ENCODE assay signal across 39 cellular contexts in the genomic region with DNA sequence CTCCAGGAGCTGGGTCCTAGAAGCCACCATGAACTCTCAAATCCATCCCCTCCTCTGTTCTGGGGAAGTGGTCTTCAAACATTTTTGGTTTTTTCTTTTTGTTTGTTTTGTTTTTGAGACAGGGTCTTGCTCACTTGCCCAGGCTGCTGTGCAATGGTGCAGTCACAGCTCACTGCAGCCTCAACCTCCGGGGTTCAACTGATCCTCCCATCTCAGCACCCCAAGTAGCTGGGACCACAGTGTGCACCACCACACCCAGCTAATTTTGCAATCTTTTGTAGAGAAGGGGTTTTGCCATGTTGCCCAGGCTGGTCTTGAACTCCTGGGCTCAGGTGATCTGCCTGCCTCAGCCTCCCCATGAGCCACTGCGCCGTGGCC.
"Had no signal": no experiment of that assay in that cellular context is flagged by ENCODE, and none has a peak within 500 bp of the region (broad histone marks: within the 10 kb centered on the region; RNA-seq: fewer than 3 reads in every experiment).

No MANE protein-coding gene starts in this region.

- H3K36me3 Mint-ChIP-seq: activated naive CD4-positive, alpha-beta T cell treated with anti-CD3 and anti-CD28 coated beads, Interleukin-2, amount 10 ng/mL, durations not matched to agents 7 days and 5 days; activated naive CD4-positive, alpha-beta T cell treated with anti-CD3 and anti-CD28 coated beads, Interleukin-2, amount 50 U/mL, for 24 hours; activated naive CD4-positive, alpha-beta T cell treated with anti-CD3 and anti-CD28 coated beads, Interleukin-2, amount 50 U/mL, for 72 hours; activated naive CD8-positive, alpha-beta T cell; activated naive CD8-positive, alpha-beta T cell treated with anti-CD3 and anti-CD28 coated beads for 36 hours; activated naive CD8-positive, alpha-beta T cell treated with anti-CD3 and anti-CD28 coated beads, Interleukin-2, amount 10 ng/mL, durations not matched to agents 7 days and 5 days had no signal

- H3K27me3 Mint-ChIP-seq: activated naive CD4-positive, alpha-beta T cell treated with anti-CD3 and anti-CD28 coated beads, Interleukin-2, amount 10 ng/mL, durations not matched to agents 7 days and 5 days; activated naive CD4-positive, alpha-beta T cell treated with anti-CD3 and anti-CD28 coated beads, Interleukin-2, amount 50 U/mL, for 24 hours; activated naive CD8-positive, alpha-beta T cell; activated naive CD8-positive, alpha-beta T cell treated with anti-CD3 and anti-CD28 coated beads for 36 hours; activated naive CD8-positive, alpha-beta T cell treated with anti-CD3 and anti-CD28 coated beads, Interleukin-2, amount 10 ng/mL, durations not matched to agents 7 days and 5 days; activated naive CD8-positive, alpha-beta T cell treated with anti-CD3 and anti-CD28 coated beads, Interleukin-2, amount 50 U/mL, for 24 hours; activated T-helper 17 cell treated with anti-CD3 and anti-CD28 coated beads, Interleukin-2, amount 50 U/mL, for 72 hours; brain; central memory CD8-positive, alpha-beta T cell had no signal

- ATAC-seq: activated naive CD4-positive, alpha-beta T cell treated with anti-CD3 and anti-CD28 coated beads, Interleukin-2, amount 50 U/mL, for 72 hours; activated naive CD8-positive, alpha-beta T cell treated with anti-CD3 and anti-CD28 coated beads, Interleukin-2, amount 50 U/mL, for 24 hours; activated T-cell treated with anti-CD3 and anti-CD28 coated beads, Interleukin-2, amount 50 U/mL, for 4 hours; activated T-cell treated with anti-CD3 and anti-CD28 coated beads, Interleukin-2, amount 50 U/mL, for 72 hours; activated T-helper 17 cell treated with anti-CD3 and anti-CD28 coated beads, Interleukin-2, amount 50 U/mL, for 72 hours; body of pancreas had no signal

- FAIRE-seq: astrocyte, bronchial epithelial cell, colon had no signal

- H3K4me3 Mint-ChIP-seq: activated naive CD4-positive, alpha-beta T cell treated with anti-CD3 and anti-CD28 coated beads for 36 hours; activated naive CD4-positive, alpha-beta T cell treated with anti-CD3 and anti-CD28 coated beads, Interleukin-2, amount 10 ng/mL, durations not matched to agents 7 days and 5 days; activated naive CD4-positive, alpha-beta T cell treated with anti-CD3 and anti-CD28 coated beads, Interleukin-2, amount 50 U/mL, for 24 hours; activated naive CD8-positive, alpha-beta T cell; activated naive CD8-positive, alpha-beta T cell treated with anti-CD3 and anti-CD28 coated beads for 36 hours; activated naive CD8-positive, alpha-beta T cell treated with anti-CD3 and anti-CD28 coated beads, Interleukin-2, amount 10 ng/mL, durations not matched to agents 7 days and 5 days; activated naive CD8-positive, alpha-beta T cell treated with anti-CD3 and anti-CD28 coated beads, Interleukin-2, amount 50 U/mL, for 24 hours; activated T-cell treated with anti-CD3 and anti-CD28 coated beads, Interleukin-2, amount 50 U/mL, for 4 hours; activated T-cell treated with anti-CD3 and anti-CD28 coated beads, Interleukin-2, amount 50 U/mL, for 72 hours; activated T-helper 1 cell treated with anti-CD3 and anti-CD28 coated beads, Interleukin-12 subunit alpha, Interleukin-12 subunit beta, Interleukin-2, Interleukin-4 antibody, amounts not matched to agents 30 ng/mL and 10 ng/mL and 1 ng/mL, durations not matched to agents 14 hours and 24 hours and 36 hours; activated T-helper 17 cell treated with anti-CD3 and anti-CD28 coated beads, Interleukin-2, amount 50 U/mL, for 72 hours; brain; central memory CD8-positive, alpha-beta T cell had no signal

- DNase-seq: activated effector memory CD4-positive, alpha-beta T cell treated with anti-CD3 and anti-CD28 coated beads, Interleukin-2, amount 50 U/mL, for 16 hours; activated effector memory CD4-positive, alpha-beta T cell treated with Interleukin-2 at 50 U/mL for 16 hours; activated gamma-delta T cell; activated gamma-delta T cell treated with Interleukin-2 at 50 U/mL for 16 hours; activated naive CD4-positive, alpha-beta T cell; activated naive CD4-positive, alpha-beta T cell treated with anti-CD3 and anti-CD28 coated beads for 36 hours; activated naive CD4-positive, alpha-beta T cell treated with anti-CD3 and anti-CD28 coated beads, Interleukin-2, amount 10 ng/mL, durations not matched to agents 7 days and 5 days; activated naive CD4-positive, alpha-beta T cell treated with anti-CD3 and anti-CD28 coated beads, Interleukin-2, amount 50 U/mL, for 16 hours; activated naive CD4-positive, alpha-beta T cell treated with Interleukin-2 at 50 U/mL for 16 hours; activated naive CD8-positive, alpha-beta T cell treated with anti-CD3 and anti-CD28 coated beads for 36 hours; activated naive CD8-positive, alpha-beta T cell treated with anti-CD3 and anti-CD28 coated beads, Interleukin-2, amount 10 ng/mL, durations not matched to agents 7 days and 5 days; activated naive CD8-positive, alpha-beta T cell treated with anti-CD3 and anti-CD28 coated beads, Interleukin-2, amount 50 U/mL, for 24 hours; activated T-cell treated with anti-CD3 and anti-CD28 coated beads, Interleukin-2, amount 50 U/mL, for 4 hours; activated T-cell treated with anti-CD3 and anti-CD28 coated beads, Interleukin-2, amount 50 U/mL, for 48 hours; activated T-cell treated with anti-CD3 and anti-CD28 coated beads, Interleukin-2, amount 50 U/mL, for 72 hours; adrenal gland; amniotic stem cell; amygdala; anterior cingulate cortex; aorta; body of pancreas; brain microvascular endothelial cell; caudate nucleus; central memory CD4-positive, alpha-beta T cell; cerebellar nuclear complex had no signal

- H3K4me1 Mint-ChIP-seq: activated naive CD8-positive, alpha-beta T cell treated with anti-CD3 and anti-CD28 coated beads for 36 hours; activated T-helper 17 cell treated with anti-CD3 and anti-CD28 coated beads, Interleukin-2, amount 50 U/mL, for 72 hours had no signal

- H3K27ac Mint-ChIP-seq: activated naive CD4-positive, alpha-beta T cell treated with anti-CD3 and anti-CD28 coated beads for 36 hours; activated naive CD4-positive, alpha-beta T cell treated with anti-CD3 and anti-CD28 coated beads, Interleukin-2, amount 10 ng/mL, durations not matched to agents 7 days and 5 days; activated naive CD4-positive, alpha-beta T cell treated with anti-CD3 and anti-CD28 coated beads, Interleukin-2, amount 50 U/mL, for 24 hours; activated naive CD4-positive, alpha-beta T cell treated with anti-CD3 and anti-CD28 coated beads, Interleukin-2, amount 50 U/mL, for 72 hours; activated naive CD8-positive, alpha-beta T cell; activated naive CD8-positive, alpha-beta T cell treated with anti-CD3 and anti-CD28 coated beads for 36 hours; activated naive CD8-positive, alpha-beta T cell treated with anti-CD3 and anti-CD28 coated beads, Interleukin-2, amount 10 ng/mL, durations not matched to agents 7 days and 5 days; activated naive CD8-positive, alpha-beta T cell treated with anti-CD3 and anti-CD28 coated beads, Interleukin-2, amount 50 U/mL, for 24 hours; activated T-cell treated with anti-CD3 and anti-CD28 coated beads, Interleukin-2, amount 50 U/mL, for 72 hours; activated T-helper 1 cell treated with anti-CD3 and anti-CD28 coated beads, Interleukin-12 subunit alpha, Interleukin-12 subunit beta, Interleukin-2, Interleukin-4 antibody, amounts not matched to agents 30 ng/mL and 10 ng/mL and 1 ng/mL, durations not matched to agents 14 hours and 24 hours and 36 hours; activated T-helper 17 cell treated with anti-CD3 and anti-CD28 coated beads, Interleukin-2, amount 50 U/mL, for 72 hours; activated T-helper 2 cell treated with anti-CD3 and anti-CD28 coated beads, Interferon-gamma antibody, Interleukin-2, Interleukin-4, amounts not matched to agents 10 μg/mL and 5 μg/mL and 100 μg/mL, durations not matched to agents 14 hours and 24 hours and 36 hours; brain had no signal

- H3K9me3 ChIP-seq: adrenal gland, ascending aorta, body of pancreas, breast epithelium had no signal

- H3K4me3 ChIP-seq: adrenal gland, ascending aorta, body of pancreas, breast epithelium, cardiac muscle cell had no signal

- H3K27ac ChIP-seq: adrenal gland, ascending aorta, body of pancreas, brain microvascular endothelial cell, breast epithelium, cardiac muscle cell had no signal

- H3K27me3 ChIP-seq: adrenal gland, ascending aorta, body of pancreas, brain microvascular endothelial cell, breast epithelium, cardiac muscle cell had no signal

- H3K36me3 ChIP-seq: brain microvascular endothelial cell, breast epithelium, cardiac muscle cell had no signal
